23 cellular contexts compared by ENCODE assay signal in genomic region chr2:58950795-58951462, GRCh38.
DNase-seq lines count a peak whose midpoint lies in the region; ATAC-seq and TF ChIP-seq lines count a peak whose summit lies in the region.
"Had no signal": no experiment of that assay in that cellular context is flagged by ENCODE, and none has a peak within 500 bp of the region (broad histone marks: within the 10 kb centered on the region; RNA-seq: fewer than 3 reads in every experiment).

No MANE protein-coding gene starts in this region.

- H3K4me3 ChIP-seq in MG63: no peak overlapping the region
- H3K4me3 ChIP-seq in heart right ventricle: no peak overlapping the region
- H3K4me3 ChIP-seq in right cardiac atrium (ENCODE audit: low read length): no peak overlapping the region
- H3K4me3 ChIP-seq in psoas muscle: no peak overlapping the region
- H3K4me3 ChIP-seq: A549; BLaER1 treated with 17β-estradiol and CSF1 and Interleukin-3, amounts not matched to agents 10 nM and 100 nM; GM12878; GM23338; HAP-1 had no signal

- ATAC-seq in Right ventricle myocardium superior (ENCODE audit: poor library complexity): peak; percentile 94
- peak; percentile 28 to 98 (median 90) for ATAC-seq in heart right ventricle
- ATAC-seq in right cardiac atrium: peak; percentile 50 to 80
- no peak for ATAC-seq in psoas muscle
- ATAC-seq: A549, GM12878, GM23338 had no signal

- H3K27me3 ChIP-seq in MG63: no peaks in the 10 kb centered on the region
- no peaks in the 10 kb centered on the region for H3K27me3 ChIP-seq in heart right ventricle
- no peaks in the 10 kb centered on the region for H3K27me3 ChIP-seq in right cardiac atrium (ENCODE audit: control insufficient read depth, insufficient read depth)
- H3K27me3 ChIP-seq in psoas muscle (ENCODE audit: insufficient read depth in 3 of 3, low read length in 2 of 3): no peaks in the 10 kb centered on the region
- H3K27me3 ChIP-seq: BE2C; BLaER1 treated with 17β-estradiol and CSF1 and Interleukin-3, amounts not matched to agents 10 nM and 100 nM had no signal

- no peak for TF ChIP-seq CTCF in heart right ventricle (IDR thresholded peaks at IDR 0.05)
- no peak for TF ChIP-seq CTCF in psoas muscle (IDR thresholded peaks at IDR 0.05)

- 52 to 68% methylated on average over 4 of the region's 4 CpGs for WGBS in heart right ventricle, 2 donors
- WGBS in right cardiac atrium: 73% methylated on average over 4 of the region's 4 CpGs
- 74 to 80% (median 77%) methylated on average over 4 of the region's 4 CpGs for WGBS in psoas muscle, 3 donors

- peak; percentile 21 for DNase-seq in MG63
- no peak for DNase-seq in Right ventricle myocardium superior
- DNase-seq in heart right ventricle: peak; percentile 36 to 44
- peak; percentile 19 to 60 (median 39) for DNase-seq in right cardiac atrium
- no peak for DNase-seq in LoVo (ENCODE audit: low spot score)
- no peak for DNase-seq in activated CD8-positive, alpha-beta memory T cell treated with anti-CD3 and anti-CD28 coated beads for 24 hours
- DNase-seq in psoas muscle: no peak
- DNase-seq: 8988T; ACHN; AML-193; BE2C; CD4-positive, alpha-beta T cell; CD8-positive, alpha-beta memory T cell; DMS 273 treated with DMSO at 0.1 percent for 48 hours; DMS79; EL; GDM1; HFFc6 had no signal

- intact Hi-C loops in Right ventricle myocardium superior (cut with DNase I): no loop called here
- intact Hi-C loops in heart right ventricle (cut with DNase I): loop anchor here in 1 of 10 donors (10.0 kb wide), 1 partner anchor 56 kb away; no protein-coding TSS in a partner anchor
- intact Hi-C loops in right cardiac atrium (cut with DNase I): no loop called here
- intact Hi-C loops in psoas muscle (cut with DNase I): no loop called here

- H3K27ac ChIP-seq in heart right ventricle: peak overlapping the region in 5 of 10 donors; percentile 5 to 67 (median 58)
- H3K27ac ChIP-seq in right cardiac atrium (ENCODE audit: low read length): no peak overlapping the region
- H3K27ac ChIP-seq in psoas muscle: no peak overlapping the region
- H3K27ac ChIP-seq: A549; BLaER1 treated with 17β-estradiol and CSF1 and Interleukin-3, amounts not matched to agents 10 nM and 100 nM had no signal

- H3K4me1 ChIP-seq in heart right ventricle (peaks cover 0 to 17% (median 0%) of the 10 kb centered on the region in 9 donors), right cardiac atrium (ENCODE audit: control insufficient read depth, insufficient read depth, low read length) (no peaks in the 10 kb centered on the region), psoas muscle (no peaks in the 10 kb centered on the region)
- H3K4me1 ChIP-seq: A549; BE2C; BLaER1 treated with 17β-estradiol and CSF1 and Interleukin-3, amounts not matched to agents 10 nM and 100 nM; HAP-1 had no signal

- H3K9me3 ChIP-seq in MG63 (no peaks in the 10 kb centered on the region), heart right ventricle (no peaks in the 10 kb centered on the region), right cardiac atrium (ENCODE audit: control insufficient read depth, low read length) (no peaks in the 10 kb centered on the region), psoas muscle (no peaks in the 10 kb centered on the region)
- H3K9me3 ChIP-seq: A549; BE2C; BLaER1 treated with 17β-estradiol and CSF1 and Interleukin-3, amounts not matched to agents 10 nM and 100 nM; HAP-1 had no signal

- H3K36me3 ChIP-seq in MG63 (no peaks in the 10 kb centered on the region), heart right ventricle (no peaks in the 10 kb centered on the region), psoas muscle (ENCODE audit: insufficient read depth in 1 of 2, low read depth in 1 of 2) (no peaks in the 10 kb centered on the region)
- H3K36me3 ChIP-seq: BE2C; BLaER1 treated with 17β-estradiol and CSF1 and Interleukin-3, amounts not matched to agents 10 nM and 100 nM; HAP-1 had no signal

Comparison
In these comparisons a context has a peak if more than half of its experiments do, and no peak if none do; other contexts are left out.
1. DNase-seq: peak in MG63 (single experiment), heart right ventricle (2 of 2) and right cardiac atrium (3 of 3); none in Right ventricle myocardium superior (single experiment), LoVo (single experiment), activated CD8-positive, alpha-beta memory T cell treated with anti-CD3 and anti-CD28 coated beads for 24 hours (single experiment) and psoas muscle (0 of 2).
2. ATAC-seq: peak in Right ventricle myocardium superior (single experiment), heart right ventricle (8 of 8) and right cardiac atrium (2 of 2); none in psoas muscle (0 of 4).